In genomic region chr12:47903151-47903611, GRCh38 we compare ENCODE assay signal across 8 cellular contexts. TPM values are rescaled to one million over a fixed set of nuclear protein-coding genes. Genes with fewer than 3 reads are reported as not detected.
A peak's percentile ranks its signal among the peaks of the same experiment; 100 is the strongest.
DNase-seq lines count a peak whose midpoint lies in the region; ATAC-seq, FAIRE-seq and TF ChIP-seq lines count a peak whose summit lies in the region.

No MANE protein-coding gene starts in this region.

- H3K9ac ChIP-seq in keratinocyte (ENCODE audit: control insufficient read depth, extremely low read depth, insufficient read depth, low read length): peak overlapping the region; percentile 74

- peak overlapping the region; percentile 92 for H3K4me3 ChIP-seq in AG10803 (ENCODE audit: low read length)
- peak overlapping the region; percentile 73 to 90 (median 74) for H3K4me3 ChIP-seq in keratinocyte (ENCODE audit: control insufficient read depth in 2 of 3, extremely low read depth in 1 of 3, insufficient read depth in 2 of 3, low read depth in 1 of 3, low read length in 3 of 3)
- H3K4me3 ChIP-seq in spleen: peak overlapping the region in 2 of 8 donors; percentile 52 to 77

- H3K36me3 Mint-ChIP-seq in activated CD8-positive, alpha-beta T cell treated with anti-CD3 and anti-CD28 coated beads for 36 hours (ENCODE audit: low read depth): peaks cover 52% of the 10 kb centered on the region

- TF ChIP-seq POLR2A in spleen (IDR thresholded peaks at IDR 0.05): no peak

- dilution Hi-C loops in keratinocyte (cut with MboI; ENCODE audit: extremely low pct_ligation_motif_present, low sequenced_read_pairs): no loop called here

- peak overlapping the region; percentile 94 for H3K27ac Mint-ChIP-seq in activated CD8-positive, alpha-beta T cell treated with anti-CD3 and anti-CD28 coated beads for 36 hours

- peak; percentile 92 for FAIRE-seq in keratinocyte (lab: Jason Lieb, UNC)

- peaks cover 60% of the 10 kb centered on the region for H3K79me2 ChIP-seq in keratinocyte (ENCODE audit: control insufficient read depth, insufficient read depth, low read length)

- H3K4me3 Mint-ChIP-seq in activated CD8-positive, alpha-beta T cell treated with anti-CD3 and anti-CD28 coated beads for 36 hours: peak overlapping the region; percentile 95

- no peaks in the 10 kb centered on the region for H3K27me3 ChIP-seq in keratinocyte (ENCODE audit: control insufficient read depth, extremely low read depth, insufficient read depth, low read length)
- H3K27me3 ChIP-seq in spleen (replicated peaks in 1 of 7): peaks cover 0 to 64% (median 4%) of the 10 kb centered on the region in 7 donors

- H3K9me1 ChIP-seq in keratinocyte (ENCODE audit: control insufficient read depth, extremely low read depth, insufficient read depth, low read length): peaks cover 9% of the 10 kb centered on the region

- H3K4me2 ChIP-seq in keratinocyte (ENCODE audit: control insufficient read depth, extremely low read depth, insufficient read depth, low read depth, low read length): peak overlapping the region; percentile 93

- H3K9me3 Mint-ChIP-seq in activated CD8-positive, alpha-beta T cell treated with anti-CD3 and anti-CD28 coated beads for 36 hours: no peaks in the 10 kb centered on the region

- H4K20me1 ChIP-seq in keratinocyte (ENCODE audit: control insufficient read depth, extremely low read depth, insufficient read depth, low read length): peaks cover 26% of the 10 kb centered on the region

- H3K27me3 Mint-ChIP-seq in activated CD8-positive, alpha-beta T cell treated with anti-CD3 and anti-CD28 coated beads for 36 hours: peaks cover 20% of the 10 kb centered on the region

- no peak overlapping the region for H2AFZ ChIP-seq in keratinocyte (ENCODE audit: control insufficient read depth, low read length)

- WGBS in spleen, 5 donors: 24 to 44% (median 35%) methylated on average over 3 of the region's 3 CpGs

- H3K9me3 ChIP-seq in keratinocyte (ENCODE audit: control insufficient read depth, low read depth, low read length) (no peaks in the 10 kb centered on the region), spleen (no peaks in the 10 kb centered on the region)

- peaks cover 54% of the 10 kb centered on the region for H3K4me1 Mint-ChIP-seq in activated CD8-positive, alpha-beta T cell treated with anti-CD3 and anti-CD28 coated beads for 36 hours (ENCODE audit: low read depth)

- intact Hi-C loops in activated CD8-positive, alpha-beta T cell treated with anti-CD3 and anti-CD28 coated beads for 36 hours (cut with micrococcal nuclease): no loop called here
- intact Hi-C loops in spleen (cut with DNase I; ENCODE audit: low total_unique reads): no loop called here

- CTCF ChIA-PET in activated CD8-positive, alpha-beta T cell treated with anti-CD3 and anti-CD28 coated beads for 36 hours (lab: Charles Lee): interaction anchor here (1.0 to 6.2 kb wide), 6 partner anchors 9 to 295 kb away, joined by 3 to 37 read pairs (median 4); no protein-coding TSS in a partner anchor

- peak; percentile 32 for ATAC-seq in GM19463 (IDR thresholded peaks at IDR 0.05; ENCODE audit: unreplicated experiment)
- no peak for ATAC-seq in activated CD8-positive, alpha-beta T cell treated with anti-CD3 and anti-CD28 coated beads for 36 hours
- ATAC-seq in HG02763 (IDR thresholded peaks at IDR 0.05; ENCODE audit: unreplicated experiment): no peak
- no peak for ATAC-seq in HG03442 (IDR thresholded peaks at IDR 0.05; ENCODE audit: unreplicated experiment)
- ATAC-seq in HG03175 (IDR thresholded peaks at IDR 0.05; ENCODE audit: unreplicated experiment): no peak

- H3K27ac ChIP-seq in keratinocyte (ENCODE audit: control insufficient read depth, insufficient read depth, low read length) (peak overlapping the region; percentile 69), spleen (peak overlapping the region in 4 of 8 donors; percentile 29 to 91 (median 85))

- peaks cover 6 to 25% of the 10 kb centered on the region in 2 experiments for H3K36me3 ChIP-seq in keratinocyte (ENCODE audit: control insufficient read depth in 2 of 2, extremely low read depth in 1 of 2, insufficient read depth in 2 of 2, low read length in 2 of 2)
- no peaks in the 10 kb centered on the region for H3K36me3 ChIP-seq in spleen

- POLR2A ChIA-PET in activated CD8-positive, alpha-beta T cell treated with anti-CD3 and anti-CD28 coated beads for 36 hours (lab: Charles Lee): interaction anchor here (2.4 to 3.7 kb wide), 3 partner anchors 10 to 18 kb away, joined by 11 to 57 read pairs (median 15); no protein-coding TSS in a partner anchor

- H3K4me1 ChIP-seq in keratinocyte (ENCODE audit: control insufficient read depth, extremely low read depth, insufficient read depth, low read length): peaks cover 50% of the 10 kb centered on the region
- H3K4me1 ChIP-seq in spleen: peaks cover 27 to 71% (median 59%) of the 10 kb centered on the region in 6 donors

- TF ChIP-seq CTCF in AG10803 (conservative IDR thresholded peaks at IDR 0.05; ENCODE audit: low read length) (no peak), keratinocyte (optimal IDR thresholded peaks at IDR 0.05 in 1 of 3, IDR thresholded peaks at IDR 0.05 in 1 of 3, conservative IDR thresholded peaks at IDR 0.05 in 1 of 3; ENCODE audit: extremely low read depth in 1 of 3, insufficient read depth in 2 of 3, low read length in 3 of 3) (no peak), spleen (IDR thresholded peaks at IDR 0.05 in 8 of 11, conservative IDR thresholded peaks at IDR 0.05 in 3 of 11) (no peak)
- TF ChIP-seq CTCF in activated CD8-positive, alpha-beta T cell treated with anti-CD3 and anti-CD28 coated beads for 36 hours (IDR thresholded peaks at IDR 0.05): no peak

- DNase-seq in AG10803 (ENCODE audit: low read depth) (peak; percentile 96), keratinocyte (ENCODE audit: low read depth, low spot score) (no peak), spleen (no peak)
- DNase-seq in activated CD8-positive, alpha-beta T cell treated with anti-CD3 and anti-CD28 coated beads for 36 hours: peak; percentile 55

RNA-seq across cellular contexts. Expression of gene VDR, which starts 1.6 kb away (rescaled TPM):
- 10 to 100 TPM; 84.6 to 86.4 TPM for total RNA-seq in activated CD8-positive, alpha-beta T cell treated with anti-CD3 and anti-CD28 coated beads for 36 hours
- polyA plus RNA-seq in keratinocyte (29.0 to 94.7 TPM (median 43.3 TPM) in 3 replicates), spleen (under 1 TPM; 0.70 to 0.89 (median 0.83) TPM)
- polyA plus RNA-seq in keratinocyte (2011; ENCODE audit: low read depth): 10.2 TPM
- polyA plus RNA-seq in keratinocyte (2011; cell fraction: cytosol; rRNA removed): 46.2 and 48.7 TPM in 2 replicates
- 69.6 and 86.5 TPM in 2 replicates for polyA plus RNA-seq in keratinocyte (2011; cell fraction: nucleus; rRNA removed)
- polyA plus RNA-seq in keratinocyte (2012; ENCODE audit: low replicate concordance): 19.7 and 55.7 TPM in 2 replicates
- polyA minus RNA-seq in keratinocyte: 39.0 to 158 TPM (median 72.7 TPM) in 3 replicates
- 38.6 TPM for polyA minus RNA-seq in keratinocyte (2011; cell fraction: cytosol; rRNA and poly(A)+ RNA removed)
- 39.1 and 52.8 TPM in 2 replicates for polyA minus RNA-seq in keratinocyte (2011; cell fraction: nucleus; rRNA and poly(A)+ RNA removed)
- 10 to 100 TPM in 1 of 7 donors, 1 to 10 TPM in 6; 5.5 to 10.5 (median 6.4) TPM for total RNA-seq in spleen

Comparison
In these comparisons a context has a peak if more than half of its experiments do, and no peak if none do; other contexts are left out.
1. DNase-seq: peak in AG10803 (single experiment) and activated CD8-positive, alpha-beta T cell treated with anti-CD3 and anti-CD28 coated beads for 36 hours (single experiment); none in keratinocyte (single experiment) and spleen (single experiment).
2. RNA of gene VDR, which starts 1.6 kb away (total RNA-seq): 84.6 to 86.4 TPM in activated CD8-positive, alpha-beta T cell treated with anti-CD3 and anti-CD28 coated beads for 36 hours; 5.5 to 10.5 TPM in spleen; every median in the first group is over 4 times any median in the second.